Comparison of ENCODE assay signal across 8 cellular contexts in genomic region chr11:63916837-63917684, GRCh38. TPM values are rescaled to one million over a fixed set of nuclear protein-coding genes. Genes with fewer than 3 reads are reported as not detected.
DNase-seq lines count a peak whose midpoint lies in the region; ATAC-seq and TF ChIP-seq lines count a peak whose summit lies in the region.

TSS of gene RCOR2 (minus strand) at chr11:63917164. CDS start at chr11:63916456, 708 bp downstream.

- peaks cover 60% of the 10 kb centered on the region for H3K4me1 ChIP-seq in left ventricle myocardium inferior
- H3K4me1 ChIP-seq in vagina = peaks cover 56% of the 10 kb centered on the region

- intact Hi-C loops in left ventricle myocardium inferior (cut with micrococcal nuclease) (no loop called here), vagina (cut with DNase I) (no loop called here)

- TF ChIP-seq CTCF in GM13976 (IDR thresholded peaks at IDR 0.05; ENCODE audit: borderline replicate concordance, control extremely low read depth, extremely low read depth, insufficient read depth, missing control alignments) (no peak), left ventricle myocardium inferior (IDR thresholded peaks at IDR 0.05; ENCODE audit: borderline replicate concordance) (no peak), progenitor cell of endocrine pancreas (IDR thresholded peaks at IDR 0.05; ENCODE audit: unreplicated experiment) (no peak), vagina (IDR thresholded peaks at IDR 0.05) (no peak)

- H3K27ac ChIP-seq in left ventricle myocardium inferior (replicated peaks) (peak within 1 kb of the TSS; percentile 99), vagina (peak within 1 kb of the TSS; percentile 81)

- peak within 1 kb of the TSS; percentile 85 for H3K4me3 Mint-ChIP-seq in progenitor cell of endocrine pancreas (ENCODE audit: low read depth)

- in situ Hi-C loops in GM13976 (cut with MboI; ENCODE audit: low sequenced_read_pairs, unreplicated experiment) = no loop called here

- no peaks in the 10 kb centered on the region for H3K27me3 Mint-ChIP-seq in progenitor cell of endocrine pancreas

- peaks cover 12% of the 10 kb centered on the region for H3K4me1 Mint-ChIP-seq in progenitor cell of endocrine pancreas (ENCODE audit: low read depth)

- H3K36me3 ChIP-seq in left ventricle myocardium inferior = no peaks in the 10 kb centered on the region
- no peaks in the 10 kb centered on the region for H3K36me3 ChIP-seq in vagina

- H3K9me3 Mint-ChIP-seq in progenitor cell of endocrine pancreas (ENCODE audit: low read depth) = no peaks in the 10 kb centered on the region

- H3K36me3 Mint-ChIP-seq in progenitor cell of endocrine pancreas (ENCODE audit: insufficient read depth) = peaks cover 2% of the 10 kb centered on the region

- peak within 1 kb of the TSS; percentile 93 for H3K27ac Mint-ChIP-seq in progenitor cell of endocrine pancreas

- no peak for TF ChIP-seq POLR2A in vagina (IDR thresholded peaks at IDR 0.05)

- DNase-seq in GM13976 (ENCODE audit: low spot score) (peak; percentile 89), NCI-H1105 (lab: John Stamatoyannopoulos, UW) (peak; percentile 86), SW480 (ENCODE audit: low spot score) (peak; percentile 81), anterior cingulate cortex (lab: John Stamatoyannopoulos, UW) (peak in 54 of 58 donors; percentile 42 to 91 (median 80)), left ventricle myocardium inferior (peak; percentile 87), progenitor cell of endocrine pancreas (ENCODE audit: low spot score, unreplicated experiment) (peak; percentile 74), vagina (ENCODE audit: extremely low spot score in 2 of 2) (no peak)

- no peak for ATAC-seq in GM19395 (IDR thresholded peaks at IDR 0.05; ENCODE audit: unreplicated experiment)

- peak within 1 kb of the TSS; percentile 67 for H3K4me3 ChIP-seq in left ventricle myocardium inferior
- H3K4me3 ChIP-seq in vagina = peak within 1 kb of the TSS; percentile 52 to 53

- H3K27me3 ChIP-seq in left ventricle myocardium inferior (ENCODE audit: low read depth) = no peaks in the 10 kb centered on the region
- no peaks in the 10 kb centered on the region for H3K27me3 ChIP-seq in vagina

- H3K9me3 ChIP-seq in left ventricle myocardium inferior (replicated peaks) = peaks cover 2% of the 10 kb centered on the region
- no peaks in the 10 kb centered on the region for H3K9me3 ChIP-seq in vagina

RNA-seq across cellular contexts. Expression of gene RCOR2, which starts in this region (rescaled TPM):
- total RNA-seq in left ventricle myocardium inferior (10.5 TPM), progenitor cell of endocrine pancreas (39.4 and 39.7 TPM in 2 replicates), vagina (not detected)

Comparison
In these comparisons a context has a peak if more than half of its experiments do, and no peak if none do; other contexts are left out.
1. RNA of gene RCOR2 (total RNA-seq): 39.4 to 39.7 TPM in progenitor cell of endocrine pancreas and 10.5 TPM in left ventricle myocardium inferior (single experiment); not detected in vagina (single experiment); every median in the first group is over 10 times any median in the second.
2. DNase-seq: peak in GM13976 (single experiment), NCI-H1105 (single experiment), SW480 (single experiment), anterior cingulate cortex (54 of 58), left ventricle myocardium inferior (single experiment) and progenitor cell of endocrine pancreas (single experiment); none in vagina (0 of 2).